Comparison of ENCODE assay signal across 1 cellular context in genomic region chr16:81730090-81731051, GRCh38.
TF ChIP-seq lines count a peak whose summit lies in the region.

No MANE protein-coding gene starts in this region.

TF ChIP-seq in SK-N-SH, 30 proteins besides CTCF, POLR2A, EP300 and RAD21 (continued from another document):
- TF ChIP-seq IRF3 (IDR thresholded peaks at IDR 0.05; ENCODE audit: low read depth, low read length) (no peak), REST (IDR thresholded peaks at IDR 0.05; ENCODE audit: low read depth, low read length) (no peak), NFIC (IDR thresholded peaks at IDR 0.05; ENCODE audit: borderline replicate concordance) (no peak), GABPA (IDR thresholded peaks at IDR 0.05; ENCODE audit: low read depth) (no peak), POLR2AphosphoS5 (IDR thresholded peaks at IDR 0.05; ENCODE audit: low read depth, low read length) (no peak), ELF1 (IDR thresholded peaks at IDR 0.05) (no peak), FOXM1 (IDR thresholded peaks at IDR 0.05; ENCODE audit: low read depth) (no peak), SIN3A (IDR thresholded peaks at IDR 0.05; ENCODE audit: borderline replicate concordance, low read depth, low read length) (no peak), USF2 (IDR thresholded peaks at IDR 0.05; ENCODE audit: borderline replicate concordance, low read depth, low read length) (no peak), YY1 (IDR thresholded peaks at IDR 0.05; ENCODE audit: low read depth) (no peak)
